In the genomic region with DNA sequence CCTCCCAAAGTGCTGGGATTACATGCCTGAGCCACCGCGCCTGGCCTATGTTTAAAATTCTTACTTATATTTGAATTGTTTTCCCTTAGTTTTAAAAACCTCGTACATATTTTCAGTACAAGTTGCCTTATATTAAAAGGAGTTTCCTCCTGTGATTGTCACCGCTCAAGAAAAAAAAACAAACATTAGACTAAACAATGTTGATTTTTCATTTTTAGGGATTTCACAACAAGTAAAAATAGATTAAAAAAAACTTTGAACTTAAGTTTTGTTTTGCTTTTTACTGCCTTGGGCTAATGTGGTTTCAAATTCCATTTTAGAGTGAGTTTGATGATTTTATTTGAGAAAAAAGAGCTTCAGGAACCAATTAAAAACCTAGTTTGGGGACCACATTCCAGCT, we compare ENCODE assay signal across 28 cellular contexts.
"Had no signal": no experiment of that assay in that cellular context is flagged by ENCODE, and none has a peak within 500 bp of the region (broad histone marks: within the 10 kb centered on the region; RNA-seq: fewer than 3 reads in every experiment).

No MANE protein-coding gene starts in this region.

- FAIRE-seq: frontal cortex had no signal

- H3K4me1 ChIP-seq: adrenal gland, body of pancreas had no signal

- H3K36me3 ChIP-seq: adrenal gland, WERI-Rb-1 had no signal

- H3K4me3 ChIP-seq: adrenal gland, body of pancreas had no signal

- H3K27ac ChIP-seq: adrenal gland, body of pancreas, WERI-Rb-1 had no signal

- H3K9me3 ChIP-seq: adrenal gland, body of pancreas had no signal

- H3K27me3 ChIP-seq: adrenal gland, body of pancreas had no signal

- DNase-seq: activated B cell treated with CpG ODN at 0.5 μM for 24 hours; activated CD4-positive, alpha-beta T cell treated with anti-CD3 and anti-CD28 coated beads for 48 hours; activated CD4-positive, alpha-beta T cell treated with anti-CD3 and anti-CD28 coated beads, Interleukin-2, amount 50 U/mL, for 1 hour; activated CD4-positive, alpha-beta T cell treated with anti-CD3 and anti-CD28 coated beads, Interleukin-2, amount 50 U/mL, for 48 hours; activated CD8-positive, alpha-beta memory T cell treated with anti-CD3 and anti-CD28 coated beads for 24 hours; activated CD8-positive, alpha-beta T cell treated with anti-CD3 and anti-CD28 coated beads for 36 hours; activated effector memory CD4-positive, alpha-beta T cell treated with Interleukin-2 at 50 U/mL for 16 hours; activated gamma-delta T cell treated with Interleukin-2 at 50 U/mL for 16 hours; activated naive CD4-positive, alpha-beta T cell treated with anti-CD3 and anti-CD28 coated beads, Interleukin-2, amount 50 U/mL, for 16 hours; activated naive CD4-positive, alpha-beta T cell treated with Interleukin-2 at 50 U/mL for 16 hours; activated T-cell treated with anti-CD3 and anti-CD28 coated beads, Interleukin-2, amount 50 U/mL, for 4 hours; adrenal gland; amygdala; aorta; body of pancreas; caudate nucleus; cortex of kidney; effector CD8-positive, alpha-beta T cell; foreskin fibroblast; head of caudate nucleus; T-helper 1 cell; T-helper 17 cell; T1000; WERI-Rb-1 had no signal

- ATAC-seq: activated CD4-positive, CD25-positive, alpha-beta regulatory T cell treated with anti-CD3 and anti-CD28 coated beads, Interleukin-2, amount 50 U/mL, for 24 hours; activated CD8-positive, alpha-beta T cell treated with anti-CD3 and anti-CD28 coated beads for 36 hours; activated T-cell treated with anti-CD3 and anti-CD28 coated beads, Interleukin-2, amount 50 U/mL, for 4 hours; activated T-helper 17 cell treated with anti-CD3 and anti-CD28 coated beads, Interleukin-2, amount 50 U/mL, for 72 hours; body of pancreas; esophagus mucosa; T-helper 17 cell had no signal
